Comparison of ENCODE assay signal across 20 cellular contexts in the genomic region with DNA sequence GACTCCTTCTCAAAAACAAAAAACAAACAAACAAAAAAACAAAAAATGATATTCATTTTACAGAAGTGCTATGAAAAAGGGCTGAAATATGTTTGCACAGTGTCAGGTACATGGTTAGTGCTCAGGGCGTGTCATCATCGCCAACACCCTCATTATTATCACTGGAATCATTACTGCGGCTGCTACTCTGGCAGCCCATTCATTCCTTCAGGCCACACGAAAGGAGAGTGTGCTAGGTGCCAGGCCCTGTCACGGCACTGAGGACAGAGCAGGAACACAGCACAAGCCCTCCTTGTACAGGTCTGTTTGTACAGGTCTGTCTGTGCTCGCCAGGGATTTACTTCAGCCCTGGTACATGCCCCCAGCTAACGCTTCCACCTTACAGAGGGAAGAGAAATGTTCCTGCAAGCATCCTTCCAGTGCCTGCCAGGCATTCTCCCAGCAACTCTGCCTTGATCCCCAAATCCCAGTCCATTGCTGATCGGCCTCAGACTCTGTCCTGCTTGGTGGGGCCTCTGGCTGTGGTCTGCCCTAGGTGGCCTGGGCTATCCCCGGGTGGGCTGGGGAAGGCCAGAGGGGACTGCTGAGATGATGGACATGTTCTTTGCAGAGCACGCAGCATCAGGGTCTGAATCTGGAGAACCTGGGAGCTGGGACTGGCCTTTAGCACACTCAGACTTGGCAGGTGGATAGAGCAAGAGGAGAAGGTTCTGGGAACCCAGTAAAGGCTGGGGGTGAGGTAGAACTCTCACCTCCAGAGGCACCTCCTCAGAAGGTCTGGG.
DNase-seq lines count a peak whose midpoint lies in the region; ATAC-seq, FAIRE-seq and TF ChIP-seq lines count a peak whose summit lies in the region.
"Had no signal": no experiment of that assay in that cellular context is flagged by ENCODE, and none has a peak within 500 bp of the region (broad histone marks: within the 10 kb centered on the region; RNA-seq: fewer than 3 reads in every experiment).

No MANE protein-coding gene starts in this region.

- H3K27me3 ChIP-seq in Karpas-422 (ENCODE audit: low read length) (no peaks in the 10 kb centered on the region), OCI-LY3 (ENCODE audit: low read depth, low read length) (peaks cover 59% of the 10 kb centered on the region)
- H3K27me3 ChIP-seq: BE2C had no signal

- H4K20me1 ChIP-seq in Karpas-422 (ENCODE audit: insufficient read depth, low read depth, low read length) (no peaks in the 10 kb centered on the region), OCI-LY3 (ENCODE audit: insufficient read depth, low read length) (peaks cover 9% of the 10 kb centered on the region)

- H3K27me3 Mint-ChIP-seq in activated T-helper 17 cell treated with anti-CD3 and anti-CD28 coated beads, Interleukin-2, amount 50 U/mL, for 72 hours: peaks cover 7% of the 10 kb centered on the region
- peaks cover 10 to 15% of the 10 kb centered on the region in 2 donors for H3K27me3 Mint-ChIP-seq in T-cell

- POLR2A ChIA-PET in T-cell (lab: Charles Lee): no interaction called here

- H3K9me2 ChIP-seq in Karpas-422 (replicated peaks; ENCODE audit: insufficient read depth, low read length): no peaks in the 10 kb centered on the region

- H3K9ac ChIP-seq in Karpas-422 (ENCODE audit: low read length) (peak overlapping the region; percentile 64), OCI-LY3 (ENCODE audit: low read length) (no peak overlapping the region)

- TF ChIP-seq CTCF in OCI-LY3 (IDR thresholded peaks at IDR 0.05; ENCODE audit: low read depth, low read length): no peak

- H3K27ac Mint-ChIP-seq in activated T-helper 17 cell treated with anti-CD3 and anti-CD28 coated beads, Interleukin-2, amount 50 U/mL, for 72 hours: no peak overlapping the region
- H3K27ac Mint-ChIP-seq in T-cell: no peak overlapping the region
- H3K27ac Mint-ChIP-seq: CD4-positive, CD25-positive, alpha-beta regulatory T cell; CD8-positive, alpha-beta memory T cell; GM23338 had no signal

- peak; percentile 18 for ATAC-seq in activated T-helper 17 cell treated with anti-CD3 and anti-CD28 coated beads, Interleukin-2, amount 50 U/mL, for 72 hours (replicated peaks)
- no peak for ATAC-seq in T-cell (replicated peaks in 1 of 4)
- ATAC-seq: GM23338 had no signal

- CTCF ChIA-PET in T-cell (lab: Charles Lee): no interaction called here

- H3K4me1 ChIP-seq in Karpas-422 (ENCODE audit: low read length): peaks cover 71% of the 10 kb centered on the region
- H3K4me1 ChIP-seq in OCI-LY3 (ENCODE audit: low read length): peaks cover 25% of the 10 kb centered on the region

- DNase-seq in Karpas-422 (no peak), urothelium cell line (ENCODE audit: low spot score) (no peak), DMS53 (lab: John Stamatoyannopoulos, UW) (no peak), T-cell (no peak)
- DNase-seq: ACHN; C1 segment of cervical spinal cord; CD4-positive, CD25-positive, alpha-beta regulatory T cell; CD8-positive, alpha-beta memory T cell; COR-L47; DMS 273 treated with DMSO at 0.1 percent for 48 hours; GDM1; HCEC 1CT had no signal

- H3K9me3 Mint-ChIP-seq in activated T-helper 17 cell treated with anti-CD3 and anti-CD28 coated beads, Interleukin-2, amount 50 U/mL, for 72 hours: no peaks in the 10 kb centered on the region
- H3K9me3 Mint-ChIP-seq in T-cell: no peaks in the 10 kb centered on the region
- H3K9me3 Mint-ChIP-seq: CD8-positive, alpha-beta memory T cell; GM23338 had no signal

- no peaks in the 10 kb centered on the region for H3K4me1 Mint-ChIP-seq in activated T-helper 17 cell treated with anti-CD3 and anti-CD28 coated beads, Interleukin-2, amount 50 U/mL, for 72 hours
- no peaks in the 10 kb centered on the region for H3K4me1 Mint-ChIP-seq in T-cell
- H3K4me1 Mint-ChIP-seq: GM23338 had no signal

- H3K36me3 ChIP-seq in Karpas-422 (ENCODE audit: insufficient read depth, low read length) (no peaks in the 10 kb centered on the region), OCI-LY3 (replicated peaks; ENCODE audit: low read depth, low read length) (no peaks in the 10 kb centered on the region)
- H3K36me3 ChIP-seq: BE2C had no signal

- no peak overlapping the region for H3K4me3 Mint-ChIP-seq in activated T-helper 17 cell treated with anti-CD3 and anti-CD28 coated beads, Interleukin-2, amount 50 U/mL, for 72 hours
- H3K4me3 Mint-ChIP-seq in T-cell: no peak overlapping the region
- H3K4me3 Mint-ChIP-seq: CD4-positive, CD25-positive, alpha-beta regulatory T cell; GM23338 had no signal

- no peaks in the 10 kb centered on the region for H3K9me3 ChIP-seq in Karpas-422 (ENCODE audit: low read length)
- H3K9me3 ChIP-seq in OCI-LY3 (ENCODE audit: insufficient read depth, low read length): no peaks in the 10 kb centered on the region
- H3K9me3 ChIP-seq: BE2C had no signal

- peak overlapping the region; percentile 92 for H3K27ac ChIP-seq in Karpas-422 (ENCODE audit: low read length)
- no peak overlapping the region for H3K27ac ChIP-seq in OCI-LY3 (ENCODE audit: low read length)

- H3K4me3 ChIP-seq in Karpas-422 (ENCODE audit: low read length) (no peak overlapping the region; the same call in 1 of the 2 replicates), OCI-LY3 (ENCODE audit: low read length) (no peak overlapping the region)
- H3K4me3 ChIP-seq: GM23338 had no signal

- H3K4me2 ChIP-seq in Karpas-422 (ENCODE audit: low read depth, low read length, poor library complexity, severe bottlenecking) (peak overlapping the region; percentile 67), OCI-LY3 (ENCODE audit: low read length) (peak overlapping the region; percentile 87; the same call in 1 of the 2 replicates)
- H3K4me2 ChIP-seq: GM23338 had no signal

- H2AFZ ChIP-seq in Karpas-422 (ENCODE audit: low read length) (no peak overlapping the region), OCI-LY3 (ENCODE audit: low read depth, low read length) (no peak overlapping the region)

- H3K79me2 ChIP-seq in Karpas-422 (ENCODE audit: low read length) (no peaks in the 10 kb centered on the region), OCI-LY3 (ENCODE audit: low read length) (no peaks in the 10 kb centered on the region)

- peak; percentile 78 for FAIRE-seq in urothelium cell line (lab: Jason Lieb, UNC)
- FAIRE-seq: A204.1, GM12892, GM18507, H54 had no signal

- H3K36me3 Mint-ChIP-seq in activated T-helper 17 cell treated with anti-CD3 and anti-CD28 coated beads, Interleukin-2, amount 50 U/mL, for 72 hours (ENCODE audit: low read depth): no peaks in the 10 kb centered on the region
- H3K36me3 Mint-ChIP-seq in T-cell: no peaks in the 10 kb centered on the region
- H3K36me3 Mint-ChIP-seq: CD4-positive, CD25-positive, alpha-beta regulatory T cell; CD8-positive, alpha-beta memory T cell had no signal
